Comparison of ENCODE assay signal across 8 cellular contexts in the genomic region with DNA sequence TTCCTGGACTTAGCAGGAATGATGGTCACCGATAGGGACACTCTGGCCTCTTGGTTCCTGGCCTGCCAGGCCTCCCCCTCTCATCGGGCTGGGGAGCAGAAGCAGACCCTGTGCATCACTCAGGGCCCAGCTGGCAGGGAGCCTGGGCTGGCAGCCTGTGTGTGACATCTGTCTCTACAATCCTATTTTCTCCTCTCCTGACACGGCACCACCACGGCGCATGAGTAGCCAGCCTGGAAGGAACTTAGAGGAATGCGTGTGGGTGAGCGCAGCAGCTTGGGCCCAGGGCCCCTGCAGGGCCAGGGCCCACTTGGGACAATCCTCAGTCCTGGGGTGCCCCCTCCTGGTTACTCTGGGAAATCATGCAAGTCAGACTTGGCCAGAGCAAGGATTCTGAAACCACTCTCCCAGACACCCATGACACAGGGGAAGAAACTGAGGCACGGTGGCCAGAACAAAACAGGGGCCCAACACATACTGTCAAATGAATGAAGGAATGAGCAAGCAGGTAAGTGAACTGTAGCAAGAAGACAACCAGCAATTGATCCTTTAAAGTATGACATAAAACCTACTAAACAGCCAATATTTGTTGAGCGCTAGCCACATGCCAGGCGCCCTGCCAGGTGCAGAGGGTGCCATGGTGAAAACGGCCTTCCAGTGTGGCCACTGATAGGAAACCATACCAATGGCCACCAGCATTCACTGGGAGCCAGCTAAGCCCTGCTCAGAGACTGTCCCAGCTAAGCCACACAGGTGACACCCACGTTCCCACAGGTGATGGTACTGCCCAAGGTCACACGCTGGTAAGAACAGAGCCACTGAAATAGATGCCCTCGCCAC. TPM values are rescaled to one million over a fixed set of nuclear protein-coding genes. Genes with fewer than 3 reads are reported as not detected.
A peak's percentile ranks its signal among the peaks of the same experiment; 100 is the strongest.
DNase-seq lines count a peak whose midpoint lies in the region; ATAC-seq and TF ChIP-seq lines count a peak whose summit lies in the region.

No MANE protein-coding gene starts in this region.

- peak; percentile 10 for DNase-seq in DMS153 (lab: John Stamatoyannopoulos, UW)
- DNase-seq in Kasumi-1 (lab: John Stamatoyannopoulos, UW): peak; percentile 51 to 60
- peak; percentile 70 for DNase-seq in amniotic epithelial cell (ENCODE audit: low read depth)
- DNase-seq in left ventricle myocardium superior: peak; percentile 69
- peak; percentile 30 for DNase-seq in retinal pigment epithelial cell (ENCODE audit: low read depth)

- no peaks in the 10 kb centered on the region for H3F3A ChIP-seq in SU-DHL-6 (ENCODE audit: insufficient read depth)

- intact Hi-C loops in left ventricle myocardium superior (cut with micrococcal nuclease): loop anchor here (2.0 kb wide), 1 partner anchor 170 kb away; no protein-coding TSS in a partner anchor

- H3K9me2 ChIP-seq in SU-DHL-6 (replicated peaks; ENCODE audit: insufficient read depth, low read length): no peaks in the 10 kb centered on the region

- ATAC-seq in left ventricle myocardium superior (peak; percentile 89), GM21423 (IDR thresholded peaks at IDR 0.05; ENCODE audit: unreplicated experiment) (no peak), GM19351 (IDR thresholded peaks at IDR 0.05; ENCODE audit: unreplicated experiment) (no peak)

- H3K79me2 ChIP-seq in SU-DHL-6 (ENCODE audit: insufficient read depth, low read length): no peaks in the 10 kb centered on the region

- H3K4me2 ChIP-seq in SU-DHL-6 (ENCODE audit: low read depth, low read length, poor library complexity, severe bottlenecking): no peak overlapping the region

- H3K9ac ChIP-seq in SU-DHL-6 (ENCODE audit: low read length): no peak overlapping the region

- no peak overlapping the region for H3K4me3 ChIP-seq in SU-DHL-6 (ENCODE audit: insufficient read depth, low read length, poor library complexity, severe bottlenecking)
- H3K4me3 ChIP-seq in retinal pigment epithelial cell (ENCODE audit: low read length): no peak overlapping the region

- no peak overlapping the region for H2AFZ ChIP-seq in SU-DHL-6 (ENCODE audit: low read depth, low read length, severe bottlenecking)

- no peak overlapping the region for H3K27ac ChIP-seq in SU-DHL-6 (ENCODE audit: low read depth, low read length)

- H4K20me1 ChIP-seq in SU-DHL-6 (ENCODE audit: low read depth, low read length): no peaks in the 10 kb centered on the region

- TF ChIP-seq CTCF in SU-DHL-6 (IDR thresholded peaks at IDR 0.05; ENCODE audit: insufficient read depth, low read length, poor library complexity, severe bottlenecking): peak; percentile 44
- peak; percentile 75 for TF ChIP-seq CTCF in retinal pigment epithelial cell (conservative IDR thresholded peaks at IDR 0.05; ENCODE audit: low read depth, low read length)

- H3K9me3 ChIP-seq in SU-DHL-6 (ENCODE audit: insufficient read depth, low read length): no peaks in the 10 kb centered on the region

- no peaks in the 10 kb centered on the region for H3K36me3 ChIP-seq in SU-DHL-6 (ENCODE audit: low read length)

- H3K27me3 ChIP-seq in SU-DHL-6 (ENCODE audit: low read length): no peaks in the 10 kb centered on the region

RNA-seq across cellular contexts. Expression of gene RSPH14, which starts 13.3 kb away (rescaled TPM):
- total RNA-seq in left ventricle myocardium superior: not detected

RNA-seq across cellular contexts. Expression of gene RAB36, which starts 16.8 kb away (rescaled TPM):
- 0.74 TPM for total RNA-seq in left ventricle myocardium superior

RNA-seq across cellular contexts. Expression of gene BCR, which starts 51.8 kb away (rescaled TPM):
- 25.0 TPM for total RNA-seq in left ventricle myocardium superior

RNA-seq across cellular contexts. Expression of gene GNAZ, which starts 58.2 kb away (rescaled TPM):
- 3.3 TPM for total RNA-seq in left ventricle myocardium superior

Comparison
In these comparisons a context has a peak if more than half of its experiments do, and no peak if none do; other contexts are left out.
1. DNase-seq: peak in every context shown above with its lines; median percentile 70 in amniotic epithelial cell; 69 in left ventricle myocardium superior; 56 in Kasumi-1; 30 in retinal pigment epithelial cell; 10 in DMS153.